8 cellular contexts compared by ENCODE assay signal in the genomic region with DNA sequence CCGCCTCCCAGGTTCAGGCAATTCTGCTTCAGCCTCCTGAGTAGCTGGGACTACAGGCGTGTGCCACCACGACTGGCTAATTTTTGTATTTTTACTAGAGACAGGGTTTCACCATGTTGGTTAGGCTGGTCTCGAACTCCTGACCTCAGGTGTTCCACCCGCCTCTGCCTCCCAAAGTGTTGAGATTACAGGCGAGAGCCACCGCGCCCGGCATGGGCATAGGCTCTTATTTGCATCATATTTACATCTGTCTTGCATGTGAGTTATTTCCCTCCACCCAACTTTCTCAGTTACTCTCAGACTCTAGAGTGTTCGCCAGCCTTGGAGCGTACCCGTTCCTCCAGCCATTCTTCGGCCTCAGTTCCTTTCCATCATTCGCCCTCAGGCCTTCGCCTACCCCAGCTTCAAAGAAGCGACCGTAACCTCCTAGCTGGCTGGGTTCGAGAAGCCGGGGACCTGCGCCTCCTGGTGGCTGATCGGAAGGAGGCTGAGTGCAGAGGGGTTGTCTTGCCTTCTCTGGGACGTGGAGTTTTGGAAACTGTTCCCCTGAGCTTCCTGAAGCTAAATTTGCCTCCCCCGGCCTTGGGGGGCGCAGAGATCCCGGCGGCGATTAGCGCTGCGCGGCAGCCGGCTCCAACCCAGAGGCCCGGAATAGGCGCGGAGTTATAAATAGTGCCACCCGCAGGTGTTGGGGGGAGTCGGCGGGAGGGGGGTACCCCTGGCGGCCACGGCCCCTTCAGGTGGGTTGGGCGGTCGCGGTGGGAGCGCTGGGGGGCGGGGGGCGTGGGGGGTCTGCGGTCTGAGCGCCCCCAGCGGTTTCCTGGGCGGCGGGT. TPM values are rescaled to one million over a fixed set of nuclear protein-coding genes. Genes with fewer than 3 reads are reported as not detected.
DNase-seq lines count a peak whose midpoint lies in the region; ATAC-seq, FAIRE-seq and TF ChIP-seq lines count a peak whose summit lies in the region.

No MANE protein-coding gene starts in this region.

- CTCF ChIA-PET in CD8-positive, alpha-beta memory T cell (lab: Charles Lee): interaction anchor here (0.7 to 13.6 kb wide), 23 partner anchors 13 to 86 kb away, joined by 3 to 207 read pairs (median 6); a partner anchor contains a TSS
- CTCF ChIA-PET in RWPE1 (lab: Yijun Ruan, JAX): interaction anchor here (0.6 to 1.2 kb wide), 4 partner anchors 15 to 26 kb away, joined by 3 to 6 read pairs (median 4); no protein-coding TSS in a partner anchor

- H3K27me3 Mint-ChIP-seq in CD8-positive, alpha-beta memory T cell: no peaks in the 10 kb centered on the region

- no peak for TF ChIP-seq POLR2A in vagina (IDR thresholded peaks at IDR 0.05)

- H3K4me3 Mint-ChIP-seq in CD8-positive, alpha-beta memory T cell: peak overlapping the region; percentile 90 to 97 (median 95)

- peaks cover 13% of the 10 kb centered on the region for H3K4me1 ChIP-seq in CD8-positive, alpha-beta memory T cell (ENCODE audit: insufficient read depth, low read length)
- peaks cover 3 to 19% (median 6%) of the 10 kb centered on the region in 3 donors for H3K4me1 ChIP-seq in pancreas
- peaks cover 30% of the 10 kb centered on the region for H3K4me1 ChIP-seq in vagina

- intact Hi-C loops in pancreas (cut with DNase I): no loop called here
- intact Hi-C loops in vagina (cut with DNase I): no loop called here

- TF ChIP-seq CTCF in RWPE1 (conservative IDR thresholded peaks at IDR 0.05; ENCODE audit: low read depth): peak; percentile 92
- TF ChIP-seq CTCF in pancreas (IDR thresholded peaks at IDR 0.05): peak; percentile 51 to 70 (median 66)
- TF ChIP-seq CTCF in vagina (IDR thresholded peaks at IDR 0.05): peak; percentile 62 to 83 (median 77)

- FAIRE-seq in pancreas (lab: Jason Lieb, UNC): no peak

- H3K27ac Mint-ChIP-seq in CD8-positive, alpha-beta memory T cell: peak overlapping the region; percentile 89 to 97 (median 92)

- peaks cover 23 to 29% (median 26%) of the 10 kb centered on the region in 3 donors for H3K4me1 Mint-ChIP-seq in CD8-positive, alpha-beta memory T cell

- H3K27ac ChIP-seq in CD8-positive, alpha-beta memory T cell (ENCODE audit: low read depth, low read length): peak overlapping the region; percentile 84
- H3K27ac ChIP-seq in RWPE1: peak overlapping the region; percentile 100
- peak overlapping the region; percentile 77 to 98 (median 97) for H3K27ac ChIP-seq in pancreas
- H3K27ac ChIP-seq in vagina: peak overlapping the region; percentile 99

- peak in 4 of 5 donors; percentile 47 to 72 (median 56) for DNase-seq in CD8-positive, alpha-beta memory T cell
- peak; percentile 60 for DNase-seq in HT-29 (ENCODE audit: low spot score)
- no peak for DNase-seq in RWPE1 (ENCODE audit: low spot score)
- DNase-seq in activated naive CD4-positive, alpha-beta T cell (lab: John Stamatoyannopoulos, UW): peak in 3 of 4 experiments; percentile 30 to 56 (median 43)
- DNase-seq in glomerular visceral epithelial cell (ENCODE audit: extremely low spot score): peak; percentile 62
- DNase-seq in pancreas: peak in 3 of 6 donors; percentile 66 to 78 (median 68)
- DNase-seq in vagina (ENCODE audit: extremely low spot score in 2 of 2): no peak

- no peaks in the 10 kb centered on the region for H3K27me3 ChIP-seq in CD8-positive, alpha-beta memory T cell (ENCODE audit: insufficient read depth, low read length, poor library complexity, severe bottlenecking)
- no peaks in the 10 kb centered on the region for H3K27me3 ChIP-seq in pancreas
- H3K27me3 ChIP-seq in vagina: no peaks in the 10 kb centered on the region

- no peak for ATAC-seq in pancreas
- no peak for ATAC-seq in HG03039 (IDR thresholded peaks at IDR 0.05; ENCODE audit: unreplicated experiment)

- no peaks in the 10 kb centered on the region for H3K9me3 ChIP-seq in CD8-positive, alpha-beta memory T cell (ENCODE audit: low read length)
- H3K9me3 ChIP-seq in pancreas (no peaks in the 10 kb centered on the region), vagina (no peaks in the 10 kb centered on the region)

- POLR2A ChIA-PET in CD8-positive, alpha-beta memory T cell (lab: Charles Lee): interaction anchor here (0.5 to 2.8 kb wide), 9 partner anchors 15 to 390 kb away, joined by 3 to 16 read pairs (median 6); a partner anchor contains a TSS
- POLR2A ChIA-PET in RWPE1 (lab: Yijun Ruan, JAX; ENCODE audit: low non-redundant PET): interaction anchor here (0.7 kb wide), 2 partner anchors 11 to 410 kb away, joined by 4 to 5 read pairs; no protein-coding TSS in a partner anchor

- H3K36me3 ChIP-seq in CD8-positive, alpha-beta memory T cell (ENCODE audit: insufficient read depth, low read length): no peaks in the 10 kb centered on the region
- H3K36me3 ChIP-seq in pancreas: no peaks in the 10 kb centered on the region
- H3K36me3 ChIP-seq in vagina: no peaks in the 10 kb centered on the region

- H3K9me3 Mint-ChIP-seq in CD8-positive, alpha-beta memory T cell: no peaks in the 10 kb centered on the region

- 10 to 11% methylated on average over 35 to 50 of the region's 50 CpGs for WGBS in pancreas, 2 donors

- H3K36me3 Mint-ChIP-seq in CD8-positive, alpha-beta memory T cell: peaks cover 0 to 7% (median 0%) of the 10 kb centered on the region in 3 donors

- H3K4me3 ChIP-seq in CD8-positive, alpha-beta memory T cell (ENCODE audit: low read length): peak overlapping the region; percentile 29
- H3K4me3 ChIP-seq in pancreas (peak overlapping the region in 3 of 4 donors; percentile 18 to 87 (median 58)), vagina (peak overlapping the region; percentile 84 to 85)

RNA-seq across cellular contexts. Expression of a gene that starts 3.6 kb away (rescaled TPM):
- 10 to 100 TPM; 33.2 to 34.7 TPM for total RNA-seq in CD8-positive, alpha-beta memory T cell
- 3.3 TPM for polyA plus RNA-seq in CD8-positive, alpha-beta memory T cell
- 81.9 and 83.4 TPM in 2 replicates for total RNA-seq in HT-29 (2014; rRNA removed; shearing (Covaris generic))
- total RNA-seq in pancreas: 10 to 100 TPM; 24.5 to 38.4 (median 37.2) TPM
- 10 to 100 TPM; 19.8 to 31.8 TPM for polyA plus RNA-seq in pancreas
- 77.6 TPM for total RNA-seq in vagina

RNA-seq across cellular contexts. Expression of a gene that starts 5.6 kb away (rescaled TPM):
- total RNA-seq in CD8-positive, alpha-beta memory T cell: under 1 TPM; 0.62 to 0.72 TPM
- polyA plus RNA-seq in CD8-positive, alpha-beta memory T cell: not detected
- total RNA-seq in HT-29 (2014; rRNA removed; shearing (Covaris generic)): 0.16 and 0.18 TPM in 2 replicates
- total RNA-seq in pancreas: under 1 TPM in 1 of 6 donors, not detected in 5; 0.29 TPM
- polyA plus RNA-seq in pancreas: not detected
- not detected for total RNA-seq in vagina

RNA-seq across cellular contexts. Expression of a gene that starts 15.9 kb away (rescaled TPM):
- total RNA-seq in CD8-positive, alpha-beta memory T cell: 10 to 100 TPM; 73.7 to 76.3 TPM
- polyA plus RNA-seq in CD8-positive, alpha-beta memory T cell: 51.2 TPM
- total RNA-seq in HT-29 (2014; rRNA removed; shearing (Covaris generic)): 83.1 and 85.5 TPM in 2 replicates
- total RNA-seq in pancreas (10 to 100 TPM in 4 of 6 donors, 1 to 10 TPM in 2; 8.3 to 14.1 (median 11.9) TPM), vagina (20.6 TPM)
- polyA plus RNA-seq in pancreas: 10 to 100 TPM; 22.6 to 28.6 TPM

RNA-seq across cellular contexts. Expression of a gene that starts 24.6 kb away (rescaled TPM):
- 100 to 1,000 TPM; 125 to 126 TPM for total RNA-seq in CD8-positive, alpha-beta memory T cell
- polyA plus RNA-seq in CD8-positive, alpha-beta memory T cell: 46.8 TPM
- total RNA-seq in HT-29 (2014; rRNA removed; shearing (Covaris generic)): 189 and 196 TPM in 2 replicates
- total RNA-seq in pancreas (10 to 100 TPM in 3 of 6 donors, 1 to 10 TPM in 3; 6.7 to 12.0 (median 10.2) TPM), vagina (30.4 TPM)
- 10 to 100 TPM in 1 of 2 donors, 1 to 10 TPM in 1; 6.7 to 19.5 TPM for polyA plus RNA-seq in pancreas

RNA-seq across cellular contexts. Expression of a gene that starts 28.5 kb away (rescaled TPM):
- 10 to 100 TPM; 37.4 to 40.8 TPM for total RNA-seq in CD8-positive, alpha-beta memory T cell
- polyA plus RNA-seq in CD8-positive, alpha-beta memory T cell: 32.7 TPM
- 112 and 120 TPM in 2 replicates for total RNA-seq in HT-29 (2014; rRNA removed; shearing (Covaris generic))
- 10 to 100 TPM; 32.3 to 53.4 (median 40.7) TPM for total RNA-seq in pancreas
- 10 to 100 TPM; 37.4 to 47.6 TPM for polyA plus RNA-seq in pancreas
- total RNA-seq in vagina: 110 TPM

Comparison
In these comparisons a context has a peak if more than half of its experiments do, and no peak if none do; other contexts are left out.
1. DNase-seq: peak in CD8-positive, alpha-beta memory T cell (4 of 5), HT-29 (single experiment), activated naive CD4-positive, alpha-beta T cell (3 of 4) and glomerular visceral epithelial cell (single experiment); none in RWPE1 (single experiment) and vagina (0 of 2).
2. H3K4me3 ChIP-seq: peak in every context shown above with its lines; median percentile 84 in vagina; 58 in pancreas; 29 in CD8-positive, alpha-beta memory T cell.
3. Peak in every context shown above with its lines, with median percentiles within 50 percentile points of each other: H3K27ac ChIP-seq and CTCF ChIP-seq.